ENCODE assay signal across 1 cellular context in the genomic region with DNA sequence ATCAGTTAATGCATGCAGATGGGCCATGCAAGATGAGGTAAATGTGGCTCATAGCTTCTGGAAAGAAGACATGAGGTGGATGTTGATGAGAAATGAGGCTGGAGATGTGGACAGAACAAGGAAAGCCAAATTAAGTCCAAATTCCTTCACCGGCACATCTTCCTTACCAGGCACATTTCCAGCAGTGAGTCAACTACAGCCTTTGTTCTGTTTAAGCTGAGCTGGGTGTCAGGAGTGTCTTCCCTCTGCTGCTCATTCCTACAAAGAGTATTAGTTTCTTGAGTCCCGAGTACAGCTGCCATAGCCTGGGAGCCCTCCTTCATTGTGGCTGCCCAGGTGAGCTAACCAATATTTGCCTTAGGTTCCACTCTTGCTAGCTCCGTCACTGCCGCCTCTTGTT.
TF ChIP-seq lines count a peak whose summit lies in the region.

No MANE protein-coding gene starts in this region.

TF ChIP-seq in GM23338, 12 proteins besides CTCF, POLR2A, EP300 and RAD21 (continued from another document):
- TF ChIP-seq, protein P1, sequence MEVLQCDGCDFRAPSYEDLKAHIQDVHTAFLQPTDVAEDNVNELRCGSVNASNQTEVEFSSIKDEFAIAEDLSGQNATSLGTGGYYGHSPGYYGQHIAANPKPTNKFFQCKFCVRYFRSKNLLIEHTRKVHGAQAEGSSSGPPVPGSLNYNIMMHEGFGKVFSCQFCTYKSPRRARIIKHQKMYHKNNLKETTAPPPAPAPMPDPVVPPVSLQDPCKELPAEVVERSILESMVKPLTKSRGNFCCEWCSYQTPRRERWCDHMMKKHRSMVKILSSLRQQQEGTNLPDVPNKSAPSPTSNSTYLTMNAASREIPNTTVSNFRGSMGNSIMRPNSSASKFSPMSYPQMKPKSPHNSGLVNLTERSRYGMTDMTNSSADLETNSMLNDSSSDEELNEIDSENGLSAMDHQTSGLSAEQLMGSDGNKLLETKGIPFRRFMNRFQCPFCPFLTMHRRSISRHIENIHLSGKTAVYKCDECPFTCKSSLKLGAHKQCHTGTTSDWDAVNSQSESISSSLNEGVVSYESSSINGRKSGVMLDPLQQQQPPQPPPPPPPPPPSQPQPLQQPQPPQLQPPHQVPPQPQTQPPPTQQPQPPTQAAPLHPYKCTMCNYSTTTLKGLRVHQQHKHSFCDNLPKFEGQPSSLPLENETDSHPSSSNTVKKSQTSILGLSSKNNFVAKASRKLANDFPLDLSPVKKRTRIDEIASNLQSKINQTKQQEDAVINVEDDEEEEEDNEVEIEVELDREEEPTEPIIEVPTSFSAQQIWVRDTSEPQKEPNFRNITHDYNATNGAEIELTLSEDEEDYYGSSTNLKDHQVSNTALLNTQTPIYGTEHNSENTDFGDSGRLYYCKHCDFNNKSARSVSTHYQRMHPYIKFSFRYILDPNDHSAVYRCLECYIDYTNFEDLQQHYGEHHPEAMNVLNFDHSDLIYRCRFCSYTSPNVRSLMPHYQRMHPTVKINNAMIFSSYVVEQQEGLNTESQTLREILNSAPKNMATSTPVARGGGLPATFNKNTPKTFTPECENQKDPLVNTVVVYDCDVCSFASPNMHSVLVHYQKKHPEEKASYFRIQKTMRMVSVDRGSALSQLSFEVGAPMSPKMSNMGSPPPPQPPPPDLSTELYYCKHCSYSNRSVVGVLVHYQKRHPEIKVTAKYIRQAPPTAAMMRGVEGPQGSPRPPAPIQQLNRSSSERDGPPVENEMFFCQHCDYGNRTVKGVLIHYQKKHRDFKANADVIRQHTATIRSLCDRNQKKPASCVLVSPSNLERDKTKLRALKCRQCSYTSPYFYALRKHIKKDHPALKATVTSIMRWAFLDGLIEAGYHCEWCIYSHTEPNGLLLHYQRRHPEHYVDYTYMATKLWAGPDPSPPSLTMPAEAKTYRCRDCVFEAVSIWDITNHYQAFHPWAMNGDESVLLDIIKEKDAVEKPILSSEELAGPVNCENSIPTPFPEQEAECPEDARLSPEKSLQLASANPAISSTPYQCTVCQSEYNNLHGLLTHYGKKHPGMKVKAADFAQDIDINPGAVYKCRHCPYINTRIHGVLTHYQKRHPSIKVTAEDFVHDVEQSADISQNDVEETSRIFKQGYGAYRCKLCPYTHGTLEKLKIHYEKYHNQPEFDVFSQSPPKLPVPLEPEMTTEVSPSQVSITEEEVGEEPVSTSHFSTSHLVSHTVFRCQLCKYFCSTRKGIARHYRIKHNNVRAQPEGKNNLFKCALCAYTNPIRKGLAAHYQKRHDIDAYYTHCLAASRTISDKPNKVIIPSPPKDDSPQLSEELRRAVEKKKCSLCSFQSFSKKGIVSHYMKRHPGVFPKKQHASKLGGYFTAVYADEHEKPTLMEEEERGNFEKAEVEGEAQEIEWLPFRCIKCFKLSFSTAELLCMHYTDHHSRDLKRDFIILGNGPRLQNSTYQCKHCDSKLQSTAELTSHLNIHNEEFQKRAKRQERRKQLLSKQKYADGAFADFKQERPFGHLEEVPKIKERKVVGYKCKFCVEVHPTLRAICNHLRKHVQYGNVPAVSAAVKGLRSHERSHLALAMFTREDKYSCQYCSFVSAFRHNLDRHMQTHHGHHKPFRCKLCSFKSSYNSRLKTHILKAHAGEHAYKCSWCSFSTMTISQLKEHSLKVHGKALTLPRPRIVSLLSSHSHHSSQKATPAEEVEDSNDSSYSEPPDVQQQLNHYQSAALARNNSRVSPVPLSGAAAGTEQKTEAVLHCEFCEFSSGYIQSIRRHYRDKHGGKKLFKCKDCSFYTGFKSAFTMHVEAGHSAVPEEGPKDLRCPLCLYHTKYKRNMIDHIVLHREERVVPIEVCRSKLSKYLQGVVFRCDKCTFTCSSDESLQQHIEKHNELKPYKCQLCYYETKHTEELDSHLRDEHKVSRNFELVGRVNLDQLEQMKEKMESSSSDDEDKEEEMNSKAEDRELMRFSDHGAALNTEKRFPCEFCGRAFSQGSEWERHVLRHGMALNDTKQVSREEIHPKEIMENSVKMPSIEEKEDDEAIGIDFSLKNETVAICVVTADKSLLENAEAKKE (CRISPR knock-in tag; IDR thresholded peaks at IDR 0.05) = no peak
- TF ChIP-seq JUNB (IDR thresholded peaks at IDR 0.05; ENCODE audit: unreplicated experiment) = no peak
TF ChIP-seq in GM23338: peak in this region for 0.
